Comparison of ENCODE assay signal across 30 cellular contexts in genomic region chr20:46774943-46775560, GRCh38.
"Had no signal": no experiment of that assay in that cellular context is flagged by ENCODE, and none has a peak within 500 bp of the region (broad histone marks: within the 10 kb centered on the region; RNA-seq: fewer than 3 reads in every experiment).

No MANE protein-coding gene starts in this region.

- DNase-seq: activated CD4-positive, alpha-beta T cell treated with anti-CD3 and anti-CD28 coated beads for 48 hours; activated CD4-positive, alpha-beta T cell treated with anti-CD3 and anti-CD28 coated beads, Interleukin-2, amount 50 U/mL, for 48 hours; activated CD8-positive, alpha-beta memory T cell treated with anti-CD3 and anti-CD28 coated beads for 24 hours; activated gamma-delta T cell; activated naive CD4-positive, alpha-beta T cell treated with anti-CD3 and anti-CD28 coated beads, Interleukin-2, amount 10 ng/mL, durations not matched to agents 7 days and 5 days; activated naive CD8-positive, alpha-beta T cell treated with anti-CD3 and anti-CD28 coated beads, Interleukin-2, amount 10 ng/mL, durations not matched to agents 7 days and 5 days; caudate nucleus; foreskin melanocyte; heart right ventricle; left ventricle myocardium inferior; mesendoderm; natural killer cell; occipital lobe; psoas muscle; stimulated activated CD4-positive, alpha-beta T cell treated with anti-CD3 and anti-CD28 coated beads, Interleukin-1b, Interleukin-23, amount 100 ng/mL, for 48 hours; stimulated activated CD4-positive, alpha-beta T cell treated with anti-CD3 and anti-CD28 coated beads, Interleukin-4, amount 100 ng/mL, for 4 hours; stimulated activated naive B cell treated with anti-CD40 and anti-IgM and Interleukin-4, amounts not matched to agents 10 μg/mL and 1 μg/mL and 100 μg/mL, for 72 hours; stomach; T1000; thyroid gland; upper lobe of right lung; WERI-Rb-1 had no signal

- H3K27me3 ChIP-seq: ascending aorta, neural progenitor cell, thyroid gland had no signal

- H3K27ac Mint-ChIP-seq: activated naive CD4-positive, alpha-beta T cell treated with anti-CD3 and anti-CD28 coated beads, Interleukin-2, amount 10 ng/mL, durations not matched to agents 7 days and 5 days; activated naive CD8-positive, alpha-beta T cell treated with anti-CD3 and anti-CD28 coated beads, Interleukin-2, amount 10 ng/mL, durations not matched to agents 7 days and 5 days; natural killer cell; neural progenitor cell; stimulated activated naive B cell treated with anti-CD40 and anti-IgM and Interleukin-4, amounts not matched to agents 10 μg/mL and 1 μg/mL and 100 μg/mL, for 72 hours had no signal

- H3K79me2 ChIP-seq: parathyroid adenoma had no signal

- H3K9ac ChIP-seq: neural progenitor cell, parathyroid adenoma had no signal

- ATAC-seq: activated CD4-positive, CD25-positive, alpha-beta regulatory T cell treated with anti-CD3 and anti-CD28 coated beads, Interleukin-2, amount 50 U/mL, for 24 hours; heart right ventricle; natural killer cell; psoas muscle; stimulated activated naive B cell treated with anti-CD40 and anti-IgM and Interleukin-4, amounts not matched to agents 10 μg/mL and 1 μg/mL and 100 μg/mL, for 72 hours; upper lobe of right lung had no signal

- H3K4me3 Mint-ChIP-seq: activated naive CD4-positive, alpha-beta T cell treated with anti-CD3 and anti-CD28 coated beads, Interleukin-2, amount 10 ng/mL, durations not matched to agents 7 days and 5 days; activated naive CD8-positive, alpha-beta T cell treated with anti-CD3 and anti-CD28 coated beads, Interleukin-2, amount 10 ng/mL, durations not matched to agents 7 days and 5 days; brain; natural killer cell; neural progenitor cell; stimulated activated naive B cell treated with anti-CD40 and anti-IgM and Interleukin-4, amounts not matched to agents 10 μg/mL and 1 μg/mL and 100 μg/mL, for 72 hours had no signal

- H3K9me3 ChIP-seq: ascending aorta, esophagus muscularis mucosa, heart right ventricle, left ventricle myocardium inferior, psoas muscle, stomach, thyroid gland, upper lobe of right lung had no signal

- H3K36me3 Mint-ChIP-seq: activated naive CD4-positive, alpha-beta T cell treated with anti-CD3 and anti-CD28 coated beads, Interleukin-2, amount 10 ng/mL, durations not matched to agents 7 days and 5 days; activated naive CD8-positive, alpha-beta T cell treated with anti-CD3 and anti-CD28 coated beads, Interleukin-2, amount 10 ng/mL, durations not matched to agents 7 days and 5 days; brain; natural killer cell; neural progenitor cell; stimulated activated naive B cell treated with anti-CD40 and anti-IgM and Interleukin-4, amounts not matched to agents 10 μg/mL and 1 μg/mL and 100 μg/mL, for 72 hours had no signal

- H2AFZ ChIP-seq: neural progenitor cell, parathyroid adenoma had no signal

- H3K27ac ChIP-seq: ascending aorta, esophagus muscularis mucosa, heart right ventricle, left ventricle myocardium inferior, neural progenitor cell, parathyroid adenoma, psoas muscle, stomach, thyroid gland, upper lobe of right lung, WERI-Rb-1 had no signal

- H3K36me3 ChIP-seq: ascending aorta, esophagus muscularis mucosa, heart right ventricle, left ventricle myocardium inferior, neural progenitor cell, stomach, thyroid gland, upper lobe of right lung, WERI-Rb-1 had no signal

- H3K4me2 ChIP-seq: smooth muscle cell had no signal

- H3K9me3 Mint-ChIP-seq: activated naive CD4-positive, alpha-beta T cell treated with anti-CD3 and anti-CD28 coated beads, Interleukin-2, amount 10 ng/mL, durations not matched to agents 7 days and 5 days; activated naive CD8-positive, alpha-beta T cell treated with anti-CD3 and anti-CD28 coated beads, Interleukin-2, amount 10 ng/mL, durations not matched to agents 7 days and 5 days; natural killer cell; stimulated activated naive B cell treated with anti-CD40 and anti-IgM and Interleukin-4, amounts not matched to agents 10 μg/mL and 1 μg/mL and 100 μg/mL, for 72 hours had no signal

- H3K4me1 ChIP-seq: ascending aorta, esophagus muscularis mucosa, heart right ventricle, left ventricle myocardium inferior, parathyroid adenoma, psoas muscle, stomach, thyroid gland, upper lobe of right lung had no signal

- H3K4me3 ChIP-seq: ascending aorta, esophagus muscularis mucosa, heart right ventricle, left ventricle myocardium inferior, lung, neural progenitor cell, psoas muscle, smooth muscle cell, stomach, thyroid gland, upper lobe of right lung had no signal

- H3K4me1 Mint-ChIP-seq: activated naive CD4-positive, alpha-beta T cell treated with anti-CD3 and anti-CD28 coated beads, Interleukin-2, amount 10 ng/mL, durations not matched to agents 7 days and 5 days; activated naive CD8-positive, alpha-beta T cell treated with anti-CD3 and anti-CD28 coated beads, Interleukin-2, amount 10 ng/mL, durations not matched to agents 7 days and 5 days; natural killer cell had no signal
